22 cellular contexts compared by ENCODE assay signal in the genomic region with DNA sequence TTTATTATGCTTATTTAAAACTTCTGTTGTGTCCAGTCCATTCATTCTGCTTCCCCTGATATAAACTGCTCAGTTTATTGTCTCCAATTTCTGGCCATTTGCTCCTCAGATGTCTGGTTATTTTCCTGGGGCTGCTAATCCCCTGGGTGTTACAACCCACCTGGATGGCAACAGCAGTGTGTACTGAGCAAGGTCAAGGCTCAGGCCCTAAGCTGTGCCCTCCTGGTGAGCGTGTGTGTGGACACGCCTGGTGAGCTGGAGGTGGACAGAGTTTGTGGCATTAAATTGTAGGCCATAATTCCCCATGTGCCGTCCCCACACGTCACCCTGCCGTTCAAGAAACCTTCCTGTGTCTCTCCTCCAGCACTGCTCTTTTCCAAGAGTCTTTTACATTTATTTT. TPM values are rescaled to one million over a fixed set of nuclear protein-coding genes. Genes with fewer than 3 reads are reported as not detected.
DNase-seq lines count a peak whose midpoint lies in the region; ATAC-seq and TF ChIP-seq lines count a peak whose summit lies in the region.
"Had no signal": no experiment of that assay in that cellular context is flagged by ENCODE, and none has a peak within 500 bp of the region (broad histone marks: within the 10 kb centered on the region; RNA-seq: fewer than 3 reads in every experiment).

No MANE protein-coding gene starts in this region.

- H3K4me3 Mint-ChIP-seq in activated naive CD8-positive, alpha-beta T cell treated with anti-CD3 and anti-CD28 coated beads, Interleukin-2, amount 50 U/mL, for 24 hours, result no peak overlapping the region
- H3K4me3 Mint-ChIP-seq: CD14-positive monocyte; CD4-positive, alpha-beta T cell; CD8-positive, alpha-beta memory T cell had no signal

- no peaks in the 10 kb centered on the region for H3K4me1 ChIP-seq in ovary (ENCODE audit: insufficient read depth)
- H3K4me1 ChIP-seq: BE2C had no signal

- no peak overlapping the region for H3K27ac Mint-ChIP-seq in activated naive CD8-positive, alpha-beta T cell treated with anti-CD3 and anti-CD28 coated beads, Interleukin-2, amount 50 U/mL, for 24 hours
- H3K27ac Mint-ChIP-seq: CD4-positive, alpha-beta T cell; CD8-positive, alpha-beta memory T cell had no signal

- no peaks in the 10 kb centered on the region for H3K36me3 ChIP-seq in ovary
- H3K36me3 ChIP-seq: BE2C; BLaER1 treated with 17β-estradiol and CSF1 and Interleukin-3, amounts not matched to agents 10 nM and 100 nM had no signal

- no peak overlapping the region for H3K4me3 ChIP-seq in ovary
- H3K4me3 ChIP-seq: A549; BLaER1 treated with 17β-estradiol and CSF1 and Interleukin-3, amounts not matched to agents 10 nM and 100 nM; GM23248 had no signal

- peaks cover 5% of the 10 kb centered on the region for H3K27me3 Mint-ChIP-seq in activated naive CD8-positive, alpha-beta T cell treated with anti-CD3 and anti-CD28 coated beads, Interleukin-2, amount 50 U/mL, for 24 hours
- H3K27me3 Mint-ChIP-seq: CD4-positive, alpha-beta T cell had no signal

- H3K9me3 ChIP-seq in ovary, result no peaks in the 10 kb centered on the region
- H3K9me3 ChIP-seq: A549, BE2C had no signal

- H3K27ac ChIP-seq in ovary, result no peak overlapping the region
- H3K27ac ChIP-seq: A549; BLaER1 treated with 17β-estradiol and CSF1 and Interleukin-3, amounts not matched to agents 10 nM and 100 nM; GM23248 had no signal

- no peak for ATAC-seq in GM19455 (IDR thresholded peaks at IDR 0.05; ENCODE audit: unreplicated experiment)
- ATAC-seq in activated naive CD8-positive, alpha-beta T cell treated with anti-CD3 and anti-CD28 coated beads, Interleukin-2, amount 50 U/mL, for 24 hours, result no peak
- ATAC-seq: A549 had no signal

- peaks cover 3% of the 10 kb centered on the region for H3K9me3 Mint-ChIP-seq in activated naive CD8-positive, alpha-beta T cell treated with anti-CD3 and anti-CD28 coated beads, Interleukin-2, amount 50 U/mL, for 24 hours

- TF ChIP-seq EP300 in ovary (IDR thresholded peaks at IDR 0.05), result no peak

- no peaks in the 10 kb centered on the region for H3K4me1 Mint-ChIP-seq in activated naive CD8-positive, alpha-beta T cell treated with anti-CD3 and anti-CD28 coated beads, Interleukin-2, amount 50 U/mL, for 24 hours
- H3K4me1 Mint-ChIP-seq: CD8-positive, alpha-beta memory T cell had no signal

- no peaks in the 10 kb centered on the region for H3K36me3 Mint-ChIP-seq in activated naive CD8-positive, alpha-beta T cell treated with anti-CD3 and anti-CD28 coated beads, Interleukin-2, amount 50 U/mL, for 24 hours (ENCODE audit: low read depth)
- H3K36me3 Mint-ChIP-seq: CD14-positive monocyte; CD8-positive, alpha-beta memory T cell had no signal

- TF ChIP-seq POLR2A in ovary (IDR thresholded peaks at IDR 0.05), result no peak

- H3K27me3 ChIP-seq in ovary, result no peaks in the 10 kb centered on the region
- H3K27me3 ChIP-seq: BE2C; BLaER1 treated with 17β-estradiol and CSF1 and Interleukin-3, amounts not matched to agents 10 nM and 100 nM had no signal

- intact Hi-C loops in ovary (cut with DNase I), result no loop called here

- TF ChIP-seq CTCF in ovary (IDR thresholded peaks at IDR 0.05), result no peak

- 63 to 74% (median 72%) methylated on average over 5 of the region's 5 CpGs for WGBS in ovary, 3 donors

- peak; percentile 27 for DNase-seq in NCI-H82 (lab: John Stamatoyannopoulos, UW)
- DNase-seq in NCI-H82 treated with DMSO at 0.1 percent for 48 hours (lab: John Stamatoyannopoulos, UW; ENCODE audit: unreplicated experiment), result no peak
- DNase-seq in NCI-H69 (lab: John Stamatoyannopoulos, UW), result peak; percentile 25
- DNase-seq in mesenteric fat pad (ENCODE audit: low spot score), result peak; percentile 14
- DNase-seq in activated naive CD8-positive, alpha-beta T cell treated with anti-CD3 and anti-CD28 coated beads, Interleukin-2, amount 50 U/mL, for 24 hours, result no peak
- DNase-seq in ovary, result no peak
- DNase-seq: 8988T; ACHN; AML-193; BE2C; CD4-positive, alpha-beta T cell; CD8-positive, alpha-beta memory T cell; DMS 273 treated with DMSO at 0.1 percent for 48 hours; DMS79 treated with DMSO at 0.1 percent for 48 hours; GF-D8; GM23248; H7; HCEC 1CT had no signal

RNA-seq across cellular contexts. Expression of gene KIF1B, which starts 18.1 kb away (rescaled TPM):
- total RNA-seq in mesenteric fat pad, result 59.3 TPM
- total RNA-seq in ovary, result 10 to 100 TPM; 34.8 to 44.2 (median 38.0) TPM
- polyA plus RNA-seq in ovary, result 10 to 100 TPM; 11.5 to 27.7 TPM

Comparison
In these comparisons a context has a peak if more than half of its experiments do, and no peak if none do; other contexts are left out.
1. DNase-seq: peak in NCI-H82 (single experiment), NCI-H69 (single experiment) and mesenteric fat pad (single experiment); none in NCI-H82 treated with DMSO at 0.1 percent for 48 hours (single experiment), activated naive CD8-positive, alpha-beta T cell treated with anti-CD3 and anti-CD28 coated beads, Interleukin-2, amount 50 U/mL, for 24 hours (single experiment) and ovary (0 of 5).